Comparison of ENCODE assay signal across 8 cellular contexts in the genomic region with DNA sequence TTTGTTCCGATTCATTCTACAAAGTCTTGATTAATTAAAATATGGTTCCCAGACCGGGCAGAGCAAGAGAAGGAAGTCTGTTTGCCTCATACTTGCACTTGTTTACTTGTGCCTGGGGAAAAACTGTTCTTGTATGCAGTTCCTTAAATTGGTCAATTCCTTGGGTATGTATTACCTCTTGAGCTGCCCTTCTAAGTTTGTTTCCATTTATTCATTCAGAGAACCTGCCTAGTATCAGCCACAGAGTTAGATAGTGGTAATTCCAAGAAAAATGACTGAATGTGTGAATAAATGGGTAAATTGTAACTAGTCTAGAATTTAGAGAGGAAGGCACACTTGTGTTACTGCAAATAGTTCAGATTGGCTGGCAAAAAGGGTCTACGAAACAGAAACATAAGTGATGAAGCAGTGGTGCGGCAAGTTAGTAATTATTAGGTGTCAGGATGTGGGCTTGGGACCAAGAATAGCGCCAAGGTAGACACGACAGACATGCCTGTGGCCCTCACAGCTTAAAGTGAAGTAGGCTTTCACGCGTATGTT. TPM values are rescaled to one million over a fixed set of nuclear protein-coding genes. Genes with fewer than 3 reads are reported as not detected.
DNase-seq lines count a peak whose midpoint lies in the region; ATAC-seq and TF ChIP-seq lines count a peak whose summit lies in the region.

No MANE protein-coding gene starts in this region.

- H2AK5ac ChIP-seq in trophoblast cell (ENCODE audit: low read length) = no peak overlapping the region

- no peak overlapping the region for H2AFZ ChIP-seq in trophoblast cell (ENCODE audit: insufficient read depth, low read length, poor library complexity)

- H3K4me1 ChIP-seq in SJSA1 (replicated peaks) = peaks cover 8% of the 10 kb centered on the region; the same call in 1 of the 2 replicates
- peaks cover 2 to 3% of the 10 kb centered on the region in 2 experiments for H3K4me1 ChIP-seq in trophoblast cell (ENCODE audit: control insufficient read depth in 1 of 2, insufficient read depth in 2 of 2, low read length in 2 of 2)

- no peak overlapping the region for H2BK12ac ChIP-seq in trophoblast cell (ENCODE audit: low read length)

- H3K23ac ChIP-seq in trophoblast cell (ENCODE audit: low read length) = no peak overlapping the region

- TF ChIP-seq CTCF in epithelial cell of proximal tubule (conservative IDR thresholded peaks at IDR 0.05; ENCODE audit: low read depth, low read length) = no peak

- H3K9ac ChIP-seq in trophoblast cell (ENCODE audit: low read length) = no peak overlapping the region

- ATAC-seq in HG02973 (IDR thresholded peaks at IDR 0.05; ENCODE audit: unreplicated experiment) = peak; percentile 68

- H4K12ac ChIP-seq in trophoblast cell (ENCODE audit: low read depth, low read length) = no peak overlapping the region

- H3K18ac ChIP-seq in trophoblast cell (ENCODE audit: low read length) = no peak overlapping the region

- H3K27me3 ChIP-seq in SJSA1 (replicated peaks) (peaks cover 25% of the 10 kb centered on the region), trophoblast cell (ENCODE audit: insufficient read depth, low read length) (peaks cover 1% of the 10 kb centered on the region)

- no peak overlapping the region for H4K91ac ChIP-seq in trophoblast cell (ENCODE audit: low read depth, low read length)

- H2BK5ac ChIP-seq in trophoblast cell (ENCODE audit: low read depth, low read length, poor library complexity) = no peak overlapping the region

- no peak overlapping the region for H3K14ac ChIP-seq in trophoblast cell (ENCODE audit: low read length)

- H3K79me2 ChIP-seq in trophoblast cell (ENCODE audit: control insufficient read depth, insufficient read depth, low read length, poor library complexity) = no peaks in the 10 kb centered on the region

- no CpG with 5 or more reads among the region's 8 CpGs for WGBS in trophoblast cell (ENCODE audit: extremely low coverage, insufficient coverage, insufficient read length)

- no peaks in the 10 kb centered on the region for H3K9me3 ChIP-seq in SJSA1 (replicated peaks)
- peaks cover 2% of the 10 kb centered on the region for H3K9me3 ChIP-seq in trophoblast cell (ENCODE audit: insufficient read depth, low read depth, low read length)

- H3K36me3 ChIP-seq in SJSA1 (no peaks in the 10 kb centered on the region), trophoblast cell (ENCODE audit: control insufficient read depth in 1 of 2, insufficient read depth in 2 of 2, low read length in 2 of 2) (peaks cover 0 to 2% of the 10 kb centered on the region in 2 experiments)

- peak overlapping the region; percentile 100 for H3K4me2 ChIP-seq in trophoblast cell (ENCODE audit: low read length)

- no peak overlapping the region for H4K8ac ChIP-seq in trophoblast cell (ENCODE audit: low read depth, low read length)

- H3K4me3 ChIP-seq in SJSA1 (peak overlapping the region; percentile 40), epithelial cell of proximal tubule (ENCODE audit: low read depth, low read length) (peak overlapping the region; percentile 71), trophoblast cell (ENCODE audit: low read depth, low read length) (no peak overlapping the region)

- H3K27ac ChIP-seq in SJSA1 = no peak overlapping the region
- H3K27ac ChIP-seq in trophoblast cell (ENCODE audit: low read depth, low read length) = no peak overlapping the region

- H3K4ac ChIP-seq in trophoblast cell (ENCODE audit: low read depth, low read length) = no peak overlapping the region

- H2BK120ac ChIP-seq in trophoblast cell (ENCODE audit: insufficient read depth, low read length, poor library complexity) = no peak overlapping the region

- DNase-seq in stimulated activated CD4-positive, alpha-beta T cell treated with anti-CD3 and anti-CD28 coated beads, Interleukin-15, amount 100 ng/mL, for 48 hours (ENCODE audit: low read depth in 2 of 2) = peak; percentile 13
- no peak for DNase-seq in stimulated activated CD4-positive, alpha-beta T cell treated with anti-CD3 and anti-CD28 coated beads, Interleukin-12 subunit alpha, Interleukin-12 subunit beta, amount 100 ng/mL, for 4 hours
- DNase-seq in SJSA1 (ENCODE audit: low read depth in 1 of 2, low spot score in 2 of 2) (no peak), epithelial cell of proximal tubule (ENCODE audit: low read depth) (peak; percentile 9), trophoblast cell (no peak), AG08396 (ENCODE audit: low spot score) (no peak), HT-29 (ENCODE audit: low spot score) (no peak)

- H3K79me1 ChIP-seq in trophoblast cell (ENCODE audit: low read length) = no peaks in the 10 kb centered on the region

RNA-seq across cellular contexts. Expression of a gene that starts 0.5 kb away (rescaled TPM):
- not detected in 2 replicates for total RNA-seq in SJSA1 (2014; rRNA removed; shearing (Covaris generic))
- total RNA-seq in epithelial cell of proximal tubule = 0.12 TPM in 1 of 2 replicates, not detected in the other
- 0.15 and 0.21 TPM in 2 replicates for polyA plus RNA-seq in trophoblast cell (2013)
- 0.05 TPM in 1 of 2 replicates, not detected in the other for total RNA-seq in HT-29 (2014; rRNA removed; shearing (Covaris generic))

RNA-seq across cellular contexts. Expression of a gene that starts 43.0 kb away (rescaled TPM):
- total RNA-seq in SJSA1 (2014; rRNA removed; shearing (Covaris generic)) = not detected in 2 replicates
- total RNA-seq in epithelial cell of proximal tubule = not detected in 2 replicates
- 0.81 and 0.82 TPM in 2 replicates for polyA plus RNA-seq in trophoblast cell (2013)
- not detected in 2 replicates for total RNA-seq in HT-29 (2014; rRNA removed; shearing (Covaris generic))

RNA-seq across cellular contexts. Expression of a gene that starts 48.0 kb away (rescaled TPM):
- 1.0 TPM in 1 of 2 replicates, not detected in the other for total RNA-seq in SJSA1 (2014; rRNA removed; shearing (Covaris generic))
- total RNA-seq in epithelial cell of proximal tubule = 1.4 and 3.4 TPM in 2 replicates
- polyA plus RNA-seq in trophoblast cell (2013) = 2.5 and 2.6 TPM in 2 replicates
- total RNA-seq in HT-29 (2014; rRNA removed; shearing (Covaris generic)) = 0.08 TPM in 1 of 2 replicates, not detected in the other

Comparison
In these comparisons a context has a peak if more than half of its experiments do, and no peak if none do; other contexts are left out.
1. DNase-seq: peak in stimulated activated CD4-positive, alpha-beta T cell treated with anti-CD3 and anti-CD28 coated beads, Interleukin-15, amount 100 ng/mL, for 48 hours (2 of 2) and epithelial cell of proximal tubule (single experiment); none in stimulated activated CD4-positive, alpha-beta T cell treated with anti-CD3 and anti-CD28 coated beads, Interleukin-12 subunit alpha, Interleukin-12 subunit beta, amount 100 ng/mL, for 4 hours (single experiment), SJSA1 (0 of 2), trophoblast cell (0 of 2), AG08396 (single experiment) and HT-29 (single experiment).